ENCODE assay signal across 13 cellular contexts in the genomic region with DNA sequence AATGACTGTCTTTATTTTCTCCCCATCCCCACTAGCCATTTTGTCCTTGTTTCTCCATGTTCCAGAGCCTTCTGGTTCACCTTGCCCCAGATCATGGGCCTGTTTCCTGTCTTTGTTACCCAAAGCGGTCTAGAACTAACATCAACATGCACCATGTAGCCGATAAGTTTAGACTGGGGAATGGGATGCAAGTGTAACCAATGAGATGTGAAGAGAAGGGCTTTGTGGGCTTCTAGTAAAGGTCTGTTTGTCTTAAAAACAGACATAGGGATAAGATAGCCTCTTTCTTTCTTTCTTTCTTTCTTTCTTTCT. TPM values are rescaled to one million over a fixed set of nuclear protein-coding genes. Genes with fewer than 3 reads are reported as not detected.
DNase-seq lines count a peak whose midpoint lies in the region; ATAC-seq and TF ChIP-seq lines count a peak whose summit lies in the region.
"Had no signal": no experiment of that assay in that cellular context is flagged by ENCODE, and none has a peak within 500 bp of the region (broad histone marks: within the 10 kb centered on the region; RNA-seq: fewer than 3 reads in every experiment).

No MANE protein-coding gene starts in this region.

- H3K4me3 ChIP-seq in liver (ENCODE audit: low read depth in 1 of 3, low read length in 3 of 3) (no peak overlapping the region), thymus (ENCODE audit: low read length) (no peak overlapping the region)
- H3K4me3 ChIP-seq: coronary artery had no signal

- peaks cover 78% of the 10 kb centered on the region for H3K4me1 Mint-ChIP-seq in activated T-cell treated with anti-CD3 and anti-CD28 coated beads, Interleukin-2, amount 50 U/mL, for 4 hours (ENCODE audit: low read depth)
- peaks cover 74% of the 10 kb centered on the region for H3K4me1 Mint-ChIP-seq in activated T-cell treated with anti-CD3 and anti-CD28 coated beads, Interleukin-2, amount 50 U/mL, for 72 hours (ENCODE audit: low read depth)

- H3K27ac ChIP-seq in liver (ENCODE audit: low read depth in 1 of 2, low read length in 2 of 2), result peak overlapping the region; percentile 45 to 64
- peak overlapping the region; percentile 48 for H3K27ac ChIP-seq in thymus (ENCODE audit: low read depth)
- H3K27ac ChIP-seq in RWPE1, result no peak overlapping the region

- H3K4me3 Mint-ChIP-seq in activated T-cell treated with anti-CD3 and anti-CD28 coated beads, Interleukin-2, amount 50 U/mL, for 4 hours, result peak overlapping the region; percentile 5
- H3K4me3 Mint-ChIP-seq in activated T-cell treated with anti-CD3 and anti-CD28 coated beads, Interleukin-2, amount 50 U/mL, for 72 hours, result peak overlapping the region; percentile 14 to 58

- POLR2A ChIA-PET in RWPE1 (lab: Yijun Ruan, JAX; ENCODE audit: low non-redundant PET), result no interaction called here

- peaks cover 0 to 8% (median 3%) of the 10 kb centered on the region in 4 donors for H3K4me1 ChIP-seq in liver (ENCODE audit: control insufficient read depth in 4 of 4, insufficient read depth in 4 of 4, low read length in 3 of 4)
- peaks cover 39% of the 10 kb centered on the region for H3K4me1 ChIP-seq in thymus (ENCODE audit: control insufficient read depth, insufficient read depth, low read length)

- ATAC-seq in activated T-cell treated with anti-CD3 and anti-CD28 coated beads, Interleukin-2, amount 50 U/mL, for 4 hours, result no peak
- ATAC-seq in activated T-cell treated with anti-CD3 and anti-CD28 coated beads, Interleukin-2, amount 50 U/mL, for 72 hours (replicated peaks in 1 of 2), result no peak

- CTCF ChIA-PET in RWPE1 (lab: Yijun Ruan, JAX), result no interaction called here

- H3K36me3 ChIP-seq in liver (ENCODE audit: control insufficient read depth in 4 of 4, insufficient read depth in 3 of 4, low read depth in 1 of 4, low read length in 3 of 4), result peaks cover 0 to 1% (median 0%) of the 10 kb centered on the region in 4 donors
- H3K36me3 ChIP-seq in thymus (ENCODE audit: control insufficient read depth, insufficient read depth), result peaks cover 12% of the 10 kb centered on the region

- H3K9me3 Mint-ChIP-seq in activated T-cell treated with anti-CD3 and anti-CD28 coated beads, Interleukin-2, amount 50 U/mL, for 4 hours, result no peaks in the 10 kb centered on the region
- no peaks in the 10 kb centered on the region for H3K9me3 Mint-ChIP-seq in activated T-cell treated with anti-CD3 and anti-CD28 coated beads, Interleukin-2, amount 50 U/mL, for 72 hours

- 87% methylated on average over 2 of the region's 2 CpGs for WGBS in liver
- 97% methylated on average over 2 of the region's 2 CpGs for WGBS in thymus

- H3K27me3 ChIP-seq in liver (ENCODE audit: control insufficient read depth in 4 of 4, insufficient read depth in 4 of 4, low read length in 3 of 4) (no peaks in the 10 kb centered on the region), thymus (ENCODE audit: control insufficient read depth, insufficient read depth) (no peaks in the 10 kb centered on the region)

- no peak for DNase-seq in activated T-cell treated with anti-CD3 and anti-CD28 coated beads, Interleukin-2, amount 50 U/mL, for 4 hours
- no peak for DNase-seq in activated T-cell treated with anti-CD3 and anti-CD28 coated beads, Interleukin-2, amount 50 U/mL, for 1 hour
- DNase-seq in activated T-cell treated with anti-CD3 and anti-CD28 coated beads, Interleukin-2, amount 50 U/mL, for 72 hours, result no peak
- no peak for DNase-seq in RWPE1 (ENCODE audit: low spot score)
- DNase-seq in CD1c-positive myeloid dendritic cell (ENCODE audit: extremely low spot score), result no peak
- no peak for DNase-seq in amniotic stem cell (lab: John Stamatoyannopoulos, UW)
- DNase-seq: ACHN, DND-41 had no signal

- H3K27me3 Mint-ChIP-seq in activated T-cell treated with anti-CD3 and anti-CD28 coated beads, Interleukin-2, amount 50 U/mL, for 4 hours (ENCODE audit: low read depth), result no peaks in the 10 kb centered on the region
- no peaks in the 10 kb centered on the region for H3K27me3 Mint-ChIP-seq in activated T-cell treated with anti-CD3 and anti-CD28 coated beads, Interleukin-2, amount 50 U/mL, for 72 hours (ENCODE audit: low read depth)

- no peak for TF ChIP-seq RAD21 in liver (IDR thresholded peaks at IDR 0.05)

- H3K27ac Mint-ChIP-seq in activated T-cell treated with anti-CD3 and anti-CD28 coated beads, Interleukin-2, amount 50 U/mL, for 72 hours, result peak overlapping the region; percentile 71

- TF ChIP-seq CTCF in liver (IDR thresholded peaks at IDR 0.05; ENCODE audit: low read depth, low read length, missing input control), result no peak
- no peak for TF ChIP-seq CTCF in RWPE1 (conservative IDR thresholded peaks at IDR 0.05; ENCODE audit: low read depth)

- no peaks in the 10 kb centered on the region for H3K9me3 ChIP-seq in liver (ENCODE audit: control insufficient read depth in 4 of 4, low read length in 3 of 4)
- no peaks in the 10 kb centered on the region for H3K9me3 ChIP-seq in thymus (ENCODE audit: control insufficient read depth)

- H3K9ac ChIP-seq in liver (ENCODE audit: low read depth in 1 of 2, low read length in 2 of 2), result peak overlapping the region in 1 of 2 donors; percentile 20

- peaks cover 19% of the 10 kb centered on the region for H3K36me3 Mint-ChIP-seq in activated T-cell treated with anti-CD3 and anti-CD28 coated beads, Interleukin-2, amount 50 U/mL, for 4 hours (ENCODE audit: insufficient read depth)
- H3K36me3 Mint-ChIP-seq in activated T-cell treated with anti-CD3 and anti-CD28 coated beads, Interleukin-2, amount 50 U/mL, for 72 hours (ENCODE audit: insufficient read depth in 2 of 2), result peaks cover 11 to 31% of the 10 kb centered on the region in 2 donors

TF ChIP-seq in liver, 16 proteins besides CTCF, POLR2A, EP300 and RAD21:
- TF ChIP-seq SP1 (IDR thresholded peaks at IDR 0.05), result no peak

RNA-seq across cellular contexts. Expression of gene INPP5D, which starts 25.7 kb away (rescaled TPM):
- 10 to 100 TPM; 31.2 to 35.5 (median 31.7) TPM for total RNA-seq in activated T-cell treated with anti-CD3 and anti-CD28 coated beads, Interleukin-2, amount 50 U/mL, for 4 hours
- total RNA-seq in activated T-cell treated with anti-CD3 and anti-CD28 coated beads, Interleukin-2, amount 50 U/mL, for 72 hours, result 10 to 100 TPM; 64.8 to 69.3 TPM
- 10 to 100 TPM in 1 of 2 donors, 1 to 10 TPM in 1; 8.9 to 18.8 TPM for total RNA-seq in liver
- polyA plus RNA-seq in liver (1 to 10 TPM; 2.9 to 4.2 TPM), thymus (42.0 TPM)

RNA-seq across cellular contexts. Expression of gene NEU2, which starts 53.3 kb away (rescaled TPM):
- not detected for total RNA-seq in activated T-cell treated with anti-CD3 and anti-CD28 coated beads, Interleukin-2, amount 50 U/mL, for 4 hours
- not detected for total RNA-seq in activated T-cell treated with anti-CD3 and anti-CD28 coated beads, Interleukin-2, amount 50 U/mL, for 72 hours
- not detected for total RNA-seq in liver
- polyA plus RNA-seq in liver (not detected), thymus (not detected)
- total RNA-seq: renal cortical epithelial cell; T-helper 2 cell treated with Interferon-gamma antibody and Interleukin-4, amounts not matched to agents 100 ng/mL and 5 ng/mL, for 36 hours had no signal
